Comparison of ENCODE assay signal across 1 cellular context in the genomic region with DNA sequence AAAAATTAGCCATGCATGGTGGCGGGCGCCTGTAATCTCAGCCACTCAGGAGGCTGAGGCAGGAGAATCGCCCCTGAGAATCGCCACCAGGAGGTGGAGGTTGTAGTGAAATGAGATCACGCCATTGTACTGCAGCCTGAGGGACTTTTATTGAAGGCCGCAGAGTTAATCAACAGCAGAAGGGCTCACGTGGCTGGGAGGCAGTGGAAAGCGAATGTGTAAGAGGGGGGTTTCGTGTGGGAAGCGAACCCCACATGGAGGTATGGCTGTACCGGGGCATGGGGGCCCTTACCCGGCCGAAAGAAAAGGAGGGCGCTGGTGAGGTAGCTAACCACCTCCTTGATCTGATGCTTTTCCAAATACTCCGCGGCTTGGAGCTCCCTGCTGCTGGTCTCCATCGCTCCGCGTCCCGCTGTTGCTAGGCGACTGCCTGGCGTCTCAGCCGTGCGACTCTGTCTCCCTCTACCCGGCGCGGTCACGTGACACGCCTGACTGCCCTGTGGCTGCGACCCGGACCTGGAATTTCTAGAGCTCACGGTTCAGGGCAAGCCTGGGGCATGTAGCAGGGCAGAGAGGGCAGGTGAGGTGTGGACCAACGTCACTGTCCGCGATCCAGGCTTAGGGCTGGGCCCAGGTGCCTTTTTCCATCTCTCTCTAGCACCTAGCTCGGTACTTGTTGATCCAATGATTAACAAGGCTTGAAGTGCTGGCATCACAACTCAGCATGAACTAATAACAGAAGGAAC.
TF ChIP-seq lines count a peak whose summit lies in the region.

Gene EFCAB10 (minus strand): TSS at position 428 of the 746 bp plus-strand sequence. CDS start 30 bp downstream, at position 398.

TF ChIP-seq in HEK293, 187 proteins besides CTCF, POLR2A, EP300 and RAD21 (continued from another document):
- TF ChIP-seq, protein P1, sequence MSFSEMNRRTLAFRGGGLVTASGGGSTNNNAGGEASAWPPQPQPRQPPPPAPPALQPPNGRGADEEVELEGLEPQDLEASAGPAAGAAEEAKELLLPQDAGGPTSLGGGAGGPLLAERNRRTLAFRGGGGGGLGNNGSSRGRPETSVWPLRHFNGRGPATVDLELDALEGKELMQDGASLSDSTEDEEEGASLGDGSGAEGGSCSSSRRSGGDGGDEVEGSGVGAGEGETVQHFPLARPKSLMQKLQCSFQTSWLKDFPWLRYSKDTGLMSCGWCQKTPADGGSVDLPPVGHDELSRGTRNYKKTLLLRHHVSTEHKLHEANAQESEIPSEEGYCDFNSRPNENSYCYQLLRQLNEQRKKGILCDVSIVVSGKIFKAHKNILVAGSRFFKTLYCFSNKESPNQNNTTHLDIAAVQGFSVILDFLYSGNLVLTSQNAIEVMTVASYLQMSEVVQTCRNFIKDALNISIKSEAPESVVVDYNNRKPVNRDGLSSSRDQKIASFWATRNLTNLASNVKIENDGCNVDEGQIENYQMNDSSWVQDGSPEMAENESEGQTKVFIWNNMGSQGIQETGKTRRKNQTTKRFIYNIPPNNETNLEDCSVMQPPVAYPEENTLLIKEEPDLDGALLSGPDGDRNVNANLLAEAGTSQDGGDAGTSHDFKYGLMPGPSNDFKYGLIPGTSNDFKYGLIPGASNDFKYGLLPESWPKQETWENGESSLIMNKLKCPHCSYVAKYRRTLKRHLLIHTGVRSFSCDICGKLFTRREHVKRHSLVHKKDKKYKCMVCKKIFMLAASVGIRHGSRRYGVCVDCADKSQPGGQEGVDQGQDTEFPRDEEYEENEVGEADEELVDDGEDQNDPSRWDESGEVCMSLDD (tag by site-specific recombination; IDR thresholded peaks at IDR 0.05): no peak
- TF ChIP-seq, protein P2, sequence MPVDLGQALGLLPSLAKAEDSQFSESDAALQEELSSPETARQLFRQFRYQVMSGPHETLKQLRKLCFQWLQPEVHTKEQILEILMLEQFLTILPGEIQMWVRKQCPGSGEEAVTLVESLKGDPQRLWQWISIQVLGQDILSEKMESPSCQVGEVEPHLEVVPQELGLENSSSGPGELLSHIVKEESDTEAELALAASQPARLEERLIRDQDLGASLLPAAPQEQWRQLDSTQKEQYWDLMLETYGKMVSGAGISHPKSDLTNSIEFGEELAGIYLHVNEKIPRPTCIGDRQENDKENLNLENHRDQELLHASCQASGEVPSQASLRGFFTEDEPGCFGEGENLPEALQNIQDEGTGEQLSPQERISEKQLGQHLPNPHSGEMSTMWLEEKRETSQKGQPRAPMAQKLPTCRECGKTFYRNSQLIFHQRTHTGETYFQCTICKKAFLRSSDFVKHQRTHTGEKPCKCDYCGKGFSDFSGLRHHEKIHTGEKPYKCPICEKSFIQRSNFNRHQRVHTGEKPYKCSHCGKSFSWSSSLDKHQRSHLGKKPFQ (tag by site-specific recombination; IDR thresholded peaks at IDR 0.05): no peak
- TF ChIP-seq, protein P3, sequence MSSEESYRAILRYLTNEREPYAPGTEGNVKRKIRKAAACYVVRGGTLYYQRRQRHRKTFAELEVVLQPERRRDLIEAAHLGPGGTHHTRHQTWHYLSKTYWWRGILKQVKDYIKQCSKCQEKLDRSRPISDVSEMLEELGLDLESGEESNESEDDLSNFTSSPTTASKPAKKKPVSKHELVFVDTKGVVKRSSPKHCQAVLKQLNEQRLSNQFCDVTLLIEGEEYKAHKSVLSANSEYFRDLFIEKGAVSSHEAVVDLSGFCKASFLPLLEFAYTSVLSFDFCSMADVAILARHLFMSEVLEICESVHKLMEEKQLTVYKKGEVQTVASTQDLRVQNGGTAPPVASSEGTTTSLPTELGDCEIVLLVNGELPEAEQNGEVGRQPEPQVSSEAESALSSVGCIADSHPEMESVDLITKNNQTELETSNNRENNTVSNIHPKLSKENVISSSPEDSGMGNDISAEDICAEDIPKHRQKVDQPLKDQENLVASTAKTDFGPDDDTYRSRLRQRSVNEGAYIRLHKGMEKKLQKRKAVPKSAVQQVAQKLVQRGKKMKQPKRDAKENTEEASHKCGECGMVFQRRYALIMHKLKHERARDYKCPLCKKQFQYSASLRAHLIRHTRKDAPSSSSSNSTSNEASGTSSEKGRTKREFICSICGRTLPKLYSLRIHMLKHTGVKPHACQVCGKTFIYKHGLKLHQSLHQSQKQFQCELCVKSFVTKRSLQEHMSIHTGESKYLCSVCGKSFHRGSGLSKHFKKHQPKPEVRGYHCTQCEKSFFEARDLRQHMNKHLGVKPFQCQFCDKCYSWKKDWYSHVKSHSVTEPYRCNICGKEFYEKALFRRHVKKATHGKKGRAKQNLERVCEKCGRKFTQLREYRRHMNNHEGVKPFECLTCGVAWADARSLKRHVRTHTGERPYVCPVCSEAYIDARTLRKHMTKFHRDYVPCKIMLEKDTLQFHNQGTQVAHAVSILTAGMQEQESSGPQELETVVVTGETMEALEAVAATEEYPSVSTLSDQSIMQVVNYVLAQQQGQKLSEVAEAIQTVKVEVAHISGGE (tag by site-specific recombination; conservative IDR thresholded peaks at IDR 0.05; ENCODE audit: low read depth): no peak
- TF ChIP-seq KLF7 (tag by site-specific recombination; IDR thresholded peaks at IDR 0.05; ENCODE audit: borderline replicate concordance) (no peak), OVOL3 (tag by site-specific recombination; IDR thresholded peaks at IDR 0.05) (no peak), ZNF350 (tag by site-specific recombination; IDR thresholded peaks at IDR 0.05) (no peak), HOXC10 (CRISPR knock-in tag; IDR thresholded peaks at IDR 0.05) (no peak), ZNF521 (tag by site-specific recombination; IDR thresholded peaks at IDR 0.05) (no peak), INSM2 (tag by site-specific recombination; IDR thresholded peaks at IDR 0.05) (peak; percentile 57), ZNF140 (tag by site-specific recombination; IDR thresholded peaks at IDR 0.05) (no peak), ZNF366 (tag by site-specific recombination; conservative IDR thresholded peaks at IDR 0.05) (0 out of 2 replicates have a peak, but pooled peaks have one; percentile 36), ZNF426 (tag by site-specific recombination; IDR thresholded peaks at IDR 0.05) (no peak), ZBTB20 (tag by site-specific recombination; IDR thresholded peaks at IDR 0.05) (peak; percentile 61; the same call in 1 of the 2 replicates), HOXA7 (CRISPR knock-in tag; IDR thresholded peaks at IDR 0.05; ENCODE audit: borderline replicate concordance) (no peak), ZNF404 (tag by site-specific recombination; IDR thresholded peaks at IDR 0.05) (no peak), ZNF707 (tag by site-specific recombination; IDR thresholded peaks at IDR 0.05) (no peak), ZBTB21 (tag by site-specific recombination; IDR thresholded peaks at IDR 0.05) (0 out of 2 replicates have a peak, but pooled peaks have one; percentile 13), YY2 (tag by site-specific recombination; IDR thresholded peaks at IDR 0.05) (no peak), ZFP3 (tag by site-specific recombination; IDR thresholded peaks at IDR 0.05; ENCODE audit: low read depth) (no peak), GLI4 (tag by site-specific recombination; IDR thresholded peaks at IDR 0.05) (no peak), ZNF473 (tag by site-specific recombination; IDR thresholded peaks at IDR 0.05) (no peak), ZNF544 (tag by site-specific recombination; IDR thresholded peaks at IDR 0.05) (no peak), ZFP37 (tag by site-specific recombination; IDR thresholded peaks at IDR 0.05) (no peak), ZNF132 (tag by site-specific recombination; IDR thresholded peaks at IDR 0.05; ENCODE audit: borderline replicate concordance) (no peak), ZNF37A (tag by site-specific recombination; IDR thresholded peaks at IDR 0.05) (no peak), FEZF1 (tag by site-specific recombination; IDR thresholded peaks at IDR 0.05) (no peak), ZNF596 (tag by site-specific recombination; IDR thresholded peaks at IDR 0.05) (no peak), ZNF423 (tag by site-specific recombination; IDR thresholded peaks at IDR 0.05) (no peak), SALL2 (tag by site-specific recombination; IDR thresholded peaks at IDR 0.05; ENCODE audit: borderline replicate concordance) (no peak), KLF1 (tag by site-specific recombination; IDR thresholded peaks at IDR 0.05) (no peak), SCRT2 (tag by site-specific recombination; IDR thresholded peaks at IDR 0.05) (peak; percentile 99), ZNF157 (tag by site-specific recombination; IDR thresholded peaks at IDR 0.05) (no peak), ZNF785 (tag by site-specific recombination; IDR thresholded peaks at IDR 0.05) (no peak), ZSCAN30 (tag by site-specific recombination; IDR thresholded peaks at IDR 0.05) (peak; percentile 99), KLF9 (tag by site-specific recombination; IDR thresholded peaks at IDR 0.05; ENCODE audit: low read depth) (no peak), ZNF280D (tag by site-specific recombination; IDR thresholded peaks at IDR 0.05) (no peak), ZNF221 (tag by site-specific recombination; IDR thresholded peaks at IDR 0.05; ENCODE audit: borderline replicate concordance) (no peak), ZNF266 (tag by site-specific recombination; IDR thresholded peaks at IDR 0.05; ENCODE audit: low read depth) (no peak), ZNF214 (tag by site-specific recombination; IDR thresholded peaks at IDR 0.05; ENCODE audit: borderline replicate concordance) (no peak)
- TF ChIP-seq, protein P4, sequence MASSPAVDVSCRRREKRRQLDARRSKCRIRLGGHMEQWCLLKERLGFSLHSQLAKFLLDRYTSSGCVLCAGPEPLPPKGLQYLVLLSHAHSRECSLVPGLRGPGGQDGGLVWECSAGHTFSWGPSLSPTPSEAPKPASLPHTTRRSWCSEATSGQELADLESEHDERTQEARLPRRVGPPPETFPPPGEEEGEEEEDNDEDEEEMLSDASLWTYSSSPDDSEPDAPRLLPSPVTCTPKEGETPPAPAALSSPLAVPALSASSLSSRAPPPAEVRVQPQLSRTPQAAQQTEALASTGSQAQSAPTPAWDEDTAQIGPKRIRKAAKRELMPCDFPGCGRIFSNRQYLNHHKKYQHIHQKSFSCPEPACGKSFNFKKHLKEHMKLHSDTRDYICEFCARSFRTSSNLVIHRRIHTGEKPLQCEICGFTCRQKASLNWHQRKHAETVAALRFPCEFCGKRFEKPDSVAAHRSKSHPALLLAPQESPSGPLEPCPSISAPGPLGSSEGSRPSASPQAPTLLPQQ (tag by site-specific recombination; IDR thresholded peaks at IDR 0.05): peak; percentile 33; the same call in 1 of the 2 replicates
- TF ChIP-seq, protein P5, sequence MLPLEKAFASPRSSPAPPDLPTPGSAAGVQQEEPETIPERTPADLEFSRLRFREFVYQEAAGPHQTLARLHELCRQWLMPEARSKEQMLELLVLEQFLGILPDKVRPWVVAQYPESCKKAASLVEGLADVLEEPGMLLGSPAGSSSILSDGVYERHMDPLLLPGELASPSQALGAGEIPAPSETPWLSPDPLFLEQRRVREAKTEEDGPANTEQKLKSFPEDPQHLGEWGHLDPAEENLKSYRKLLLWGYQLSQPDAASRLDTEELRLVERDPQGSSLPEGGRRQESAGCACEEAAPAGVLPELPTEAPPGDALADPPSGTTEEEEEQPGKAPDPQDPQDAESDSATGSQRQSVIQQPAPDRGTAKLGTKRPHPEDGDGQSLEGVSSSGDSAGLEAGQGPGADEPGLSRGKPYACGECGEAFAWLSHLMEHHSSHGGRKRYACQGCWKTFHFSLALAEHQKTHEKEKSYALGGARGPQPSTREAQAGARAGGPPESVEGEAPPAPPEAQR (tag by site-specific recombination; IDR thresholded peaks at IDR 0.05): no peak
TF ChIP-seq in HEK293: peak in this region for 42.
